In genomic region chr10:6580279-6581029, GRCh38 we compare ENCODE assay signal across 8 cellular contexts. TPM values are rescaled to one million over a fixed set of nuclear protein-coding genes. Genes with fewer than 3 reads are reported as not detected.
DNase-seq lines count a peak whose midpoint lies in the region; ATAC-seq, FAIRE-seq and TF ChIP-seq lines count a peak whose summit lies in the region.

No MANE protein-coding gene starts in this region.

- intact Hi-C loops in spleen (cut with DNase I; ENCODE audit: low total_unique reads), result no loop called here

- DNase-seq in DMS53 treated with DMSO at 0.1 percent for 48 hours (lab: John Stamatoyannopoulos, UW; ENCODE audit: unreplicated experiment) (peak; percentile 44), bronchial epithelial cell (ENCODE audit: low read depth) (peak; percentile 23), immature natural killer cell (peak; percentile 84 to 86 (median 86)), spleen (peak; percentile 96), NCI-H1092 (lab: John Stamatoyannopoulos, UW) (no peak)

- TF ChIP-seq EP300 in Ishikawa (IDR thresholded peaks at IDR 0.05; ENCODE audit: borderline replicate concordance), result no peak

- peaks cover 10 to 28% (median 24%) of the 10 kb centered on the region in 3 donors for H3K36me3 Mint-ChIP-seq in immature natural killer cell

- peak overlapping the region; percentile 22 to 92 (median 79) for H3K27ac ChIP-seq in spleen

- no peaks in the 10 kb centered on the region for H3K36me3 ChIP-seq in bronchial epithelial cell (ENCODE audit: control insufficient read depth, insufficient read depth, low read length)
- H3K36me3 ChIP-seq in spleen, result no peaks in the 10 kb centered on the region

- peaks cover 0 to 12% (median 0%) of the 10 kb centered on the region in 3 donors for H3K27me3 Mint-ChIP-seq in immature natural killer cell (ENCODE audit: low read depth in 3 of 3)

- 0 out of 2 replicates have a peak, but pooled peaks have one; percentile 8 for TF ChIP-seq CTCF in WI38 (IDR thresholded peaks at IDR 0.05; ENCODE audit: low read depth, low read length)
- peak; percentile 46 for TF ChIP-seq CTCF in bronchial epithelial cell (IDR thresholded peaks at IDR 0.05; ENCODE audit: insufficient read depth, low read length, severe bottlenecking)
- TF ChIP-seq CTCF in spleen (IDR thresholded peaks at IDR 0.05 in 8 of 11, conservative IDR thresholded peaks at IDR 0.05 in 3 of 11), result peak in 6 of 11 experiments; percentile 40 to 81 (median 70)

- 1 to 3% (median 1%) methylated on average over 17 to 56 of the region's 56 CpGs for WGBS in spleen, 5 donors

- H3K27ac Mint-ChIP-seq in immature natural killer cell, result peak overlapping the region; percentile 94 to 98 (median 96)

- H3K4me1 ChIP-seq in spleen, result peaks cover 0 to 84% (median 30%) of the 10 kb centered on the region in 6 donors

- FAIRE-seq in bronchial epithelial cell (lab: Jason Lieb, UNC), result no peak

- ATAC-seq in GM21515 (IDR thresholded peaks at IDR 0.05; ENCODE audit: unreplicated experiment), result peak; percentile 92

- H3K4me3 ChIP-seq in WI38 (ENCODE audit: low read depth, low read length) (peak overlapping the region; percentile 64), bronchial epithelial cell (ENCODE audit: low read depth, low read length) (peak overlapping the region; percentile 66), spleen (peak overlapping the region; percentile 44 to 93 (median 69))

- peaks cover 86 to 89% of the 10 kb centered on the region in 2 donors for H3K4me1 Mint-ChIP-seq in immature natural killer cell

- no peaks in the 10 kb centered on the region for H3K9me3 ChIP-seq in spleen

- peak overlapping the region; percentile 97 to 99 (median 98) for H3K4me3 Mint-ChIP-seq in immature natural killer cell

- H3K27me3 ChIP-seq in bronchial epithelial cell (ENCODE audit: control insufficient read depth, insufficient read depth, low read length) (no peaks in the 10 kb centered on the region), spleen (replicated peaks in 1 of 7) (peaks cover 0 to 42% (median 22%) of the 10 kb centered on the region in 7 donors)

- no peak for TF ChIP-seq POLR2A in spleen (IDR thresholded peaks at IDR 0.05)

- peak; percentile 24; the same call in 1 of the 2 replicates for TF ChIP-seq RAD21 in Ishikawa (IDR thresholded peaks at IDR 0.05; ENCODE audit: low read depth)

- H3K9me3 Mint-ChIP-seq in immature natural killer cell, result no peaks in the 10 kb centered on the region

TF ChIP-seq in Ishikawa, 13 proteins besides CTCF, POLR2A, EP300 and RAD21:
- TF ChIP-seq TEAD4 (IDR thresholded peaks at IDR 0.05) (no peak), TCF12 (IDR thresholded peaks at IDR 0.05; ENCODE audit: low read depth) (no peak), ZBTB7A (IDR thresholded peaks at IDR 0.05; ENCODE audit: low read depth) (no peak), EGR1 (IDR thresholded peaks at IDR 0.05) (no peak)
- TF ChIP-seq, protein P1, sequence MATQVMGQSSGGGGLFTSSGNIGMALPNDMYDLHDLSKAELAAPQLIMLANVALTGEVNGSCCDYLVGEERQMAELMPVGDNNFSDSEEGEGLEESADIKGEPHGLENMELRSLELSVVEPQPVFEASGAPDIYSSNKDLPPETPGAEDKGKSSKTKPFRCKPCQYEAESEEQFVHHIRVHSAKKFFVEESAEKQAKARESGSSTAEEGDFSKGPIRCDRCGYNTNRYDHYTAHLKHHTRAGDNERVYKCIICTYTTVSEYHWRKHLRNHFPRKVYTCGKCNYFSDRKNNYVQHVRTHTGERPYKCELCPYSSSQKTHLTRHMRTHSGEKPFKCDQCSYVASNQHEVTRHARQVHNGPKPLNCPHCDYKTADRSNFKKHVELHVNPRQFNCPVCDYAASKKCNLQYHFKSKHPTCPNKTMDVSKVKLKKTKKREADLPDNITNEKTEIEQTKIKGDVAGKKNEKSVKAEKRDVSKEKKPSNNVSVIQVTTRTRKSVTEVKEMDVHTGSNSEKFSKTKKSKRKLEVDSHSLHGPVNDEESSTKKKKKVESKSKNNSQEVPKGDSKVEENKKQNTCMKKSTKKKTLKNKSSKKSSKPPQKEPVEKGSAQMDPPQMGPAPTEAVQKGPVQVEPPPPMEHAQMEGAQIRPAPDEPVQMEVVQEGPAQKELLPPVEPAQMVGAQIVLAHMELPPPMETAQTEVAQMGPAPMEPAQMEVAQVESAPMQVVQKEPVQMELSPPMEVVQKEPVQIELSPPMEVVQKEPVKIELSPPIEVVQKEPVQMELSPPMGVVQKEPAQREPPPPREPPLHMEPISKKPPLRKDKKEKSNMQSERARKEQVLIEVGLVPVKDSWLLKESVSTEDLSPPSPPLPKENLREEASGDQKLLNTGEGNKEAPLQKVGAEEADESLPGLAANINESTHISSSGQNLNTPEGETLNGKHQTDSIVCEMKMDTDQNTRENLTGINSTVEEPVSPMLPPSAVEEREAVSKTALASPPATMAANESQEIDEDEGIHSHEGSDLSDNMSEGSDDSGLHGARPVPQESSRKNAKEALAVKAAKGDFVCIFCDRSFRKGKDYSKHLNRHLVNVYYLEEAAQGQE (IDR thresholded peaks at IDR 0.05; ENCODE audit: low read depth), result no peak
- TF ChIP-seq, protein P2, sequence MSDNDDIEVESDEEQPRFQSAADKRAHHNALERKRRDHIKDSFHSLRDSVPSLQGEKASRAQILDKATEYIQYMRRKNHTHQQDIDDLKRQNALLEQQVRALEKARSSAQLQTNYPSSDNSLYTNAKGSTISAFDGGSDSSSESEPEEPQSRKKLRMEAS (IDR thresholded peaks at IDR 0.05), result no peak
TF ChIP-seq in Ishikawa: peak in this region for 0.

RNA-seq across cellular contexts. Expression of gene PRKCQ, which starts 0.4 kb away (rescaled TPM):
- total RNA-seq in bronchial epithelial cell (1.7 and 2.1 TPM in 2 replicates), spleen (10 to 100 TPM in 2 of 7 donors, 1 to 10 TPM in 5; 5.6 to 11.8 (median 9.2) TPM)
- polyA plus RNA-seq in immature natural killer cell (10 to 100 TPM; 20.2 to 46.5 (median 36.5) TPM), spleen (1 to 10 TPM; 2.1 to 2.5 (median 2.4) TPM)

Comparison
In these comparisons a context has a peak if more than half of its experiments do, and no peak if none do; other contexts are left out.
1. CTCF ChIP-seq: peak in every context shown above with its lines; median percentile 70 in spleen; 46 in bronchial epithelial cell; 8 in WI38.